Comparison of ENCODE assay signal across 6 cellular contexts in genomic region chr17:82003411-82004381, GRCh38. TPM values are rescaled to one million over a fixed set of nuclear protein-coding genes. Genes with fewer than 3 reads are reported as not detected.
DNase-seq lines count a peak whose midpoint lies in the region; ATAC-seq and TF ChIP-seq lines count a peak whose summit lies in the region.

No MANE protein-coding gene starts in this region.

- no peaks in the 10 kb centered on the region for H3K9me3 ChIP-seq in vagina

- H3K27ac ChIP-seq in vagina, result peak overlapping the region; percentile 74

- TF ChIP-seq CTCF in vagina (IDR thresholded peaks at IDR 0.05), result no peak

- no peaks in the 10 kb centered on the region for H3K36me3 ChIP-seq in vagina

- peak; percentile 61 for DNase-seq in stimulated activated CD4-positive, alpha-beta T cell treated with anti-CD3 and anti-CD28 coated beads, Interleukin-15, amount 100 ng/mL, for 24 hours
- DNase-seq in stimulated activated CD4-positive, alpha-beta T cell treated with anti-CD3 and anti-CD28 coated beads, Interleukin-12 subunit alpha, Interleukin-12 subunit beta, amount 100 ng/mL, for 4 hours, result no peak
- DNase-seq in left cardiac atrium (peak; percentile 82), vagina (ENCODE audit: extremely low spot score in 2 of 2) (no peak), HUDEP-2 (lab: John Stamatoyannopoulos, UW; ENCODE audit: unreplicated experiment in 76 of 76) (no peak), NCI-H82 treated with DMSO at 0.1 percent for 48 hours (lab: John Stamatoyannopoulos, UW; ENCODE audit: unreplicated experiment) (no peak)

- H3K4me3 ChIP-seq in vagina, result peak overlapping the region in 1 of 2 donors; percentile 19

- TF ChIP-seq POLR2A in vagina (IDR thresholded peaks at IDR 0.05), result no peak

- no peaks in the 10 kb centered on the region for H3K27me3 ChIP-seq in vagina

- H3K4me1 ChIP-seq in vagina, result peaks cover 50% of the 10 kb centered on the region

- intact Hi-C loops in left cardiac atrium (cut with DNase I) (no loop called here), vagina (cut with DNase I) (no loop called here)

- ATAC-seq in left cardiac atrium, result peak; percentile 71 to 79

RNA-seq across cellular contexts. Expression of gene CENPX, which starts 19.0 kb away (rescaled TPM):
- total RNA-seq in left cardiac atrium, result 10 to 100 TPM; 27.2 to 37.2 TPM
- 101 TPM for total RNA-seq in vagina

RNA-seq across cellular contexts. Expression of gene LRRC45, which starts 19.4 kb away (rescaled TPM):
- 1 to 10 TPM; 3.7 to 7.9 TPM for total RNA-seq in left cardiac atrium
- total RNA-seq in vagina, result 14.0 TPM

RNA-seq across cellular contexts. Expression of gene ASPSCR1, which starts 26.3 kb away (rescaled TPM):
- total RNA-seq in left cardiac atrium (10 to 100 TPM; 16.9 to 24.4 TPM), vagina (31.2 TPM)

RNA-seq across cellular contexts. Expression of gene RAC3, which starts 27.8 kb away (rescaled TPM):
- 1 to 10 TPM; 3.8 to 4.2 TPM for total RNA-seq in left cardiac atrium
- total RNA-seq in vagina, result 12.8 TPM

RNA-seq across cellular contexts. Expression of gene DCXR, which starts 33.8 kb away (rescaled TPM):
- total RNA-seq in left cardiac atrium, result 100 to 1,000 TPM; 132 to 161 TPM
- 106 TPM for total RNA-seq in vagina

Comparison
In these comparisons a context has a peak if more than half of its experiments do, and no peak if none do; other contexts are left out.
1. DNase-seq: peak in stimulated activated CD4-positive, alpha-beta T cell treated with anti-CD3 and anti-CD28 coated beads, Interleukin-15, amount 100 ng/mL, for 24 hours (single experiment) and left cardiac atrium (single experiment); none in stimulated activated CD4-positive, alpha-beta T cell treated with anti-CD3 and anti-CD28 coated beads, Interleukin-12 subunit alpha, Interleukin-12 subunit beta, amount 100 ng/mL, for 4 hours (single experiment), vagina (0 of 2), HUDEP-2 (0 of 76) and NCI-H82 treated with DMSO at 0.1 percent for 48 hours (single experiment).